1 cellular context compared by ENCODE assay signal in genomic region chr6:88031550-88031949, GRCh38.
TF ChIP-seq lines count a peak whose summit lies in the region.

No MANE protein-coding gene starts in this region.

TF ChIP-seq in HepG2, 621 proteins besides CTCF, POLR2A, EP300 and RAD21:
- TF ChIP-seq ZNF280D (CRISPR knock-in tag; IDR thresholded peaks at IDR 0.05) (0 out of 2 replicates have a peak, but pooled peaks have one; percentile 29), ZNF18 (CRISPR knock-in tag; IDR thresholded peaks at IDR 0.05; ENCODE audit: insufficient replicate concordance) (no peak), ZNF572 (CRISPR knock-in tag; IDR thresholded peaks at IDR 0.05) (no peak)
